In the genomic region with DNA sequence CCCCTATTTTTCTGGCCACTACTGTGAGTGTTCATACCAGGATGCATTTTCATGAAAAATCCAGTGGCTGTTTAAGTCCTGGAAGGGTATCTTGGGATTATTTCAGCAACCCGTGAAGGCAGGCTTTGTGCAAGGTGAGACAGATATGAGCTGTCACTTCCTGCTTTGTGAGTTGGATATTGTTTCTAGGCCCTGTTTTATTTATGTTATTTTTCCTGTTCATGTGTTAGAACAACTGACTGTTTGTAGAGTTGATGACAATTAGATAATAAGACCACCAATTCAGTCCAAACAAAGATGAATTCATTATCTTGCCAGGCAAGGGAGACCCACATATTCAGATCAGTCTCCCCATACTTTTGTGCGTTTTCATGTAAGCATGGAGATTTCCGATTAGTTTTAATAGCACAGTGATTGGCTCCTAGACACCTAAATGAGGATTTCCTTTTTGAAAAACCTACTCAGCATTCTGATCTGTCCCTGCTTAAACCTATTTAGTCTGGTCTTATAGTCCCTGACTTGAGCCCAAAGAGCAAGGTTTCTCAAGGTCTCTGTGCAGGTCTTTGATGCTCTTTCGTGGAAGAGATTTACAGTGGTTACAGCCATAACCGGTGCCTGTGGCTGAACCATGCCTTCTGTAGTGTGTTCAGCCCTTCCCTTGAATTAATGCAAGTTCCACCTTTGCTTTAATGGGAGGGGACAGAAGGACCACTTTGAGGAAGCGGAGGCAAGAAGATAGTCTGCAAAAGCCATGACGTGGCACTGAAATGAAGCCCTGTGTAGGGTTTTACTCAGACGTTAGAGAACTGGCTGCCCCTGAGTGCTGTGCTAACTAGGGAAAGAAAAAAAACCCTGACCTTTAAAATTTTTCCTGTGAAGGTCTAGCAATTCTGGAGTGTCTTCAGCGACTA, we compare ENCODE assay signal across 8 cellular contexts. TPM values are rescaled to one million over a fixed set of nuclear protein-coding genes. Genes with fewer than 3 reads are reported as not detected.
A peak's percentile ranks its signal among the peaks of the same experiment; 100 is the strongest.
DNase-seq lines count a peak whose midpoint lies in the region; TF ChIP-seq lines count a peak whose summit lies in the region.

No MANE protein-coding gene starts in this region.

- H3K79me1 ChIP-seq in trophoblast cell (ENCODE audit: low read length) = peaks cover 6% of the 10 kb centered on the region

- H3K27me3 Mint-ChIP-seq in activated CD4-positive, alpha-beta memory T cell treated with anti-CD3 and anti-CD28 coated beads for 36 hours = no peaks in the 10 kb centered on the region

- H2AFZ ChIP-seq in trophoblast cell (ENCODE audit: insufficient read depth, low read length, poor library complexity) = peak overlapping the region; percentile 6

- no peak overlapping the region for H4K12ac ChIP-seq in trophoblast cell (ENCODE audit: low read depth, low read length)

- H3K4me2 ChIP-seq in trophoblast cell (ENCODE audit: low read length) = no peak overlapping the region

- peaks cover 3% of the 10 kb centered on the region for H3K79me2 ChIP-seq in trophoblast cell (ENCODE audit: control insufficient read depth, insufficient read depth, low read length, poor library complexity)

- H4K91ac ChIP-seq in trophoblast cell (ENCODE audit: low read depth, low read length) = peak overlapping the region; percentile 60

- CTCF ChIA-PET in activated CD4-positive, alpha-beta memory T cell treated with anti-CD3 and anti-CD28 coated beads for 36 hours (lab: Charles Lee) = interaction anchor here (0.6 to 2.4 kb wide), 11 partner anchors 9 to 180 kb away, joined by 3 to 10 read pairs (median 5); a partner anchor contains a TSS

- H3K36me3 Mint-ChIP-seq in activated CD4-positive, alpha-beta memory T cell treated with anti-CD3 and anti-CD28 coated beads for 36 hours = peaks cover 53% of the 10 kb centered on the region

- DNase-seq in HCEC 1CT (peak; percentile 54), esophagus squamous epithelium (lab: John Stamatoyannopoulos, UW) (no peak), trophoblast cell (peak in 1 of 2 donors; percentile 40), GM13976 (ENCODE audit: low spot score) (no peak), AG20443 (ENCODE audit: low spot score) (no peak), KG1 (lab: John Stamatoyannopoulos, UW) (no peak)
- peak; percentile 60 for DNase-seq in activated CD4-positive, alpha-beta memory T cell treated with anti-CD3 and anti-CD28 coated beads for 36 hours

- peaks cover 91% of the 10 kb centered on the region for H3K4me1 Mint-ChIP-seq in activated CD4-positive, alpha-beta memory T cell treated with anti-CD3 and anti-CD28 coated beads for 36 hours (ENCODE audit: low read depth)

- peak overlapping the region; percentile 52 for H2BK120ac ChIP-seq in trophoblast cell (ENCODE audit: insufficient read depth, low read length, poor library complexity)

- no peak overlapping the region for H3K18ac ChIP-seq in trophoblast cell (ENCODE audit: low read length)

- H2BK12ac ChIP-seq in trophoblast cell (ENCODE audit: low read length) = no peak overlapping the region

- no peaks in the 10 kb centered on the region for H3K9me3 ChIP-seq in esophagus squamous epithelium
- no peaks in the 10 kb centered on the region for H3K9me3 ChIP-seq in trophoblast cell (ENCODE audit: insufficient read depth, low read depth, low read length)

- no peaks in the 10 kb centered on the region for H3K27me3 ChIP-seq in esophagus squamous epithelium
- no peaks in the 10 kb centered on the region for H3K27me3 ChIP-seq in trophoblast cell (ENCODE audit: insufficient read depth, low read length)

- no peak overlapping the region for H2BK5ac ChIP-seq in trophoblast cell (ENCODE audit: low read depth, low read length, poor library complexity)

- peak overlapping the region; percentile 10 for H3K4ac ChIP-seq in trophoblast cell (ENCODE audit: low read depth, low read length)

- no peaks in the 10 kb centered on the region for H3K9me3 Mint-ChIP-seq in activated CD4-positive, alpha-beta memory T cell treated with anti-CD3 and anti-CD28 coated beads for 36 hours

- H3K4me3 ChIP-seq in esophagus squamous epithelium (peak overlapping the region in 1 of 4 donors; percentile 43), trophoblast cell (ENCODE audit: low read depth, low read length) (no peak overlapping the region)

- H3K14ac ChIP-seq in trophoblast cell (ENCODE audit: low read length) = peak overlapping the region; percentile 35

- no peak overlapping the region for H3K23ac ChIP-seq in trophoblast cell (ENCODE audit: low read length)

- H3K36me3 ChIP-seq in esophagus squamous epithelium (peaks cover 0 to 60% (median 0%) of the 10 kb centered on the region in 3 donors), trophoblast cell (ENCODE audit: control insufficient read depth in 1 of 2, insufficient read depth in 2 of 2, low read length in 2 of 2) (peaks cover 10 to 23% of the 10 kb centered on the region in 2 experiments)

- H3K4me1 ChIP-seq in esophagus squamous epithelium (peaks cover 27 to 97% (median 60%) of the 10 kb centered on the region in 3 donors), trophoblast cell (ENCODE audit: control insufficient read depth in 1 of 2, insufficient read depth in 2 of 2, low read length in 2 of 2) (peaks cover 5 to 15% of the 10 kb centered on the region in 2 experiments)

- peak overlapping the region; percentile 92 for H3K27ac Mint-ChIP-seq in activated CD4-positive, alpha-beta memory T cell treated with anti-CD3 and anti-CD28 coated beads for 36 hours

- H3K27ac ChIP-seq in C4-2B (peak overlapping the region; percentile 39; the same call in 1 of the 2 replicates), esophagus squamous epithelium (peak overlapping the region; percentile 87 to 97 (median 92)), trophoblast cell (ENCODE audit: low read depth, low read length) (no peak overlapping the region)

- intact Hi-C loops in activated CD4-positive, alpha-beta memory T cell treated with anti-CD3 and anti-CD28 coated beads for 36 hours (cut with micrococcal nuclease) = loop anchor here (1.0 to 5.0 kb wide), 3 partner anchors 8 to 1036 kb away; a partner anchor contains a TSS
- intact Hi-C loops in esophagus squamous epithelium (cut with DNase I) = no loop called here

- H4K8ac ChIP-seq in trophoblast cell (ENCODE audit: low read depth, low read length) = peak overlapping the region; percentile 41

- POLR2A ChIA-PET in activated CD4-positive, alpha-beta memory T cell treated with anti-CD3 and anti-CD28 coated beads for 36 hours (lab: Charles Lee) = interaction anchor here (1.3 to 4.0 kb wide), 8 partner anchors 7 to 88 kb away, joined by 3 to 31 read pairs (median 6); no protein-coding TSS in a partner anchor

- WGBS in esophagus squamous epithelium, 2 donors = 51 to 59% methylated on average over 8 to 9 of the region's 9 CpGs
- WGBS in trophoblast cell (ENCODE audit: extremely low coverage, insufficient coverage, insufficient read length) = no CpG with 5 or more reads among the region's 9 CpGs

- peak overlapping the region; percentile 56 for H3K4me3 Mint-ChIP-seq in activated CD4-positive, alpha-beta memory T cell treated with anti-CD3 and anti-CD28 coated beads for 36 hours

- no peak overlapping the region for H3K9ac ChIP-seq in trophoblast cell (ENCODE audit: low read length)

- in situ Hi-C loops in GM13976 (cut with MboI; ENCODE audit: low sequenced_read_pairs, unreplicated experiment) = no loop called here

- TF ChIP-seq POLR2A in esophagus squamous epithelium (IDR thresholded peaks at IDR 0.05) = peak in 1 of 4 donors; percentile 39

- TF ChIP-seq CTCF in C4-2B (conservative IDR thresholded peaks at IDR 0.05) (no peak), esophagus squamous epithelium (IDR thresholded peaks at IDR 0.05) (no peak), GM13976 (IDR thresholded peaks at IDR 0.05; ENCODE audit: borderline replicate concordance, control extremely low read depth, extremely low read depth, insufficient read depth, missing control alignments) (no peak)

- no peak overlapping the region for H2AK5ac ChIP-seq in trophoblast cell (ENCODE audit: low read length)

RNA-seq across cellular contexts. Expression of a gene that starts 42.8 kb away (rescaled TPM):
- total RNA-seq in activated CD4-positive, alpha-beta memory T cell treated with anti-CD3 and anti-CD28 coated beads for 36 hours = 10 to 100 TPM; 64.7 to 66.4 TPM
- 10 to 100 TPM; 15.6 to 54.4 (median 33.1) TPM for total RNA-seq in esophagus squamous epithelium
- polyA plus RNA-seq in trophoblast cell (2013) = 38.2 and 38.5 TPM in 2 replicates

Comparison
In these comparisons a context has a peak if more than half of its experiments do, and no peak if none do; other contexts are left out.
1. DNase-seq: peak in HCEC 1CT (single experiment) and activated CD4-positive, alpha-beta memory T cell treated with anti-CD3 and anti-CD28 coated beads for 36 hours (single experiment); none in esophagus squamous epithelium (single experiment), GM13976 (single experiment), AG20443 (single experiment) and KG1 (single experiment).